Comparison of ENCODE assay signal across 8 cellular contexts in the genomic region with DNA sequence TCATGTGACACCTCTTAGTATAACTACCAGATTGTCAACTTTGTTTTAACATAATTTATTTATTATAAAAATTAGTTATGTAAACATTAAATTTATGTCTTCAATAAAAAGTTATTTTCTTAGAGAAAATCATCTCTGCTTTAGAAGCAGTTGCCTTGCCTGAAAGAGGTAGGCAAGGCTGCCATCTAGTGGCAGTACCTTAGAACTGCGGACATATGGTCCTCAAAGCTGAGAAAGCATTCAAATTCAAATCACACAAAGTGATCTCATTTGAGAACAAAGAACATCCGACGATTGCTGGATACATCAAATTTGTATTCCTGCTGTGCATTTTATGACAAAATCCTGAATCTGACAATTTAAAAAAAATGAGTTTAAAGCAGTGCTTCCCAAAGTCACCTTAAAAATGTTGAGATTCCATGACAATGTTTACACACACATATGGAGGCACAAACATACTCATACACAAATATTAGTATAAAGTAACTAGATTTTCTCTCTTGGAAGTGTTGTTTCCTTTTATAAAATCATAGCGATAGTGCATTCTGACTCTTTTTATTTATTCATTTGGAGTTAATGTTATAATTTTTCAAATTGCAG.
DNase-seq lines count a peak whose midpoint lies in the region; ATAC-seq and TF ChIP-seq lines count a peak whose summit lies in the region.

No MANE protein-coding gene starts in this region.

- H3K4me3 ChIP-seq in GM12875 (ENCODE audit: low read depth, low read length) (no peak overlapping the region), WI38 (ENCODE audit: low read depth, low read length) (no peak overlapping the region), mucosa of descending colon (no peak overlapping the region), suprapubic skin (no peak overlapping the region)

- H3K9me3 Mint-ChIP-seq in endothelial cell (ENCODE audit: unreplicated experiment) = no peaks in the 10 kb centered on the region

- no peaks in the 10 kb centered on the region for H3K27me3 ChIP-seq in suprapubic skin

- no peaks in the 10 kb centered on the region for H3K36me3 Mint-ChIP-seq in endothelial cell (ENCODE audit: low read depth, unreplicated experiment)

- DNase-seq in ACHN (peak; percentile 56), NCI-H146 treated with DMSO at 0.1 percent for 48 hours (lab: John Stamatoyannopoulos, UW; ENCODE audit: unreplicated experiment) (peak; percentile 29), endothelial cell (ENCODE audit: low spot score) (peak; percentile 67), mucosa of descending colon (peak in 2 of 3 donors; percentile 25 to 55), suprapubic skin (ENCODE audit: low spot score in 2 of 2) (no peak)

- ATAC-seq in HG02852 (IDR thresholded peaks at IDR 0.05; ENCODE audit: unreplicated experiment) (peak; percentile 83), mucosa of descending colon (peak; percentile 66)

- 18% methylated on average over 4 of the region's 4 CpGs for WGBS in suprapubic skin

- no peaks in the 10 kb centered on the region for H3K4me1 Mint-ChIP-seq in endothelial cell (ENCODE audit: unreplicated experiment)

- TF ChIP-seq CTCF in GM12875 (IDR thresholded peaks at IDR 0.05; ENCODE audit: borderline replicate concordance, insufficient read depth, low read depth, low read length) (peak; percentile 74), WI38 (IDR thresholded peaks at IDR 0.05; ENCODE audit: low read depth, low read length) (peak; percentile 67), endothelial cell (IDR thresholded peaks at IDR 0.05; ENCODE audit: unreplicated experiment) (peak; percentile 86), mucosa of descending colon (IDR thresholded peaks at IDR 0.05) (peak; percentile 66), suprapubic skin (IDR thresholded peaks at IDR 0.05) (peak; percentile 38 to 72)

- H3K9me3 ChIP-seq in mucosa of descending colon = no peaks in the 10 kb centered on the region
- H3K9me3 ChIP-seq in suprapubic skin = no peaks in the 10 kb centered on the region

- H3K4me3 Mint-ChIP-seq in endothelial cell (ENCODE audit: unreplicated experiment) = no peak overlapping the region

- intact Hi-C loops in mucosa of descending colon (cut with DNase I, micrococcal nuclease) = loop anchor here (5.0 to 10.0 kb wide), 2 partner anchors 669 to 1029 kb away; no protein-coding TSS in a partner anchor

- H3K36me3 ChIP-seq in mucosa of descending colon (ENCODE audit: low read depth) (no peaks in the 10 kb centered on the region), suprapubic skin (no peaks in the 10 kb centered on the region)

- H3K4me1 ChIP-seq in mucosa of descending colon (ENCODE audit: low read depth) (no peaks in the 10 kb centered on the region), suprapubic skin (no peaks in the 10 kb centered on the region)

- in situ Hi-C loops in ACHN (cut with HindIII; ENCODE audit: low pct_ligation_motif_present, low pct_unique_long_range_greater_than_20kb, low sequenced_read_pairs) = no loop called here

- no peak overlapping the region for H3K27ac ChIP-seq in suprapubic skin

- no peak overlapping the region for H3K27ac Mint-ChIP-seq in endothelial cell (ENCODE audit: unreplicated experiment)

- no peaks in the 10 kb centered on the region for H3K27me3 Mint-ChIP-seq in endothelial cell (ENCODE audit: unreplicated experiment)

- no peak for TF ChIP-seq EP300 in suprapubic skin (IDR thresholded peaks at IDR 0.05)

- TF ChIP-seq POLR2A in suprapubic skin (IDR thresholded peaks at IDR 0.05) = no peak

Comparison
In these comparisons a context has a peak if more than half of its experiments do, and no peak if none do; other contexts are left out.
1. DNase-seq: peak in ACHN (single experiment), NCI-H146 treated with DMSO at 0.1 percent for 48 hours (single experiment), endothelial cell (single experiment) and mucosa of descending colon (2 of 3); none in suprapubic skin (0 of 2).
2. Peak in every context shown above with its lines, with median percentiles within 50 percentile points of each other: CTCF ChIP-seq.